Comparison of ENCODE assay signal across 1 cellular context in the genomic region with DNA sequence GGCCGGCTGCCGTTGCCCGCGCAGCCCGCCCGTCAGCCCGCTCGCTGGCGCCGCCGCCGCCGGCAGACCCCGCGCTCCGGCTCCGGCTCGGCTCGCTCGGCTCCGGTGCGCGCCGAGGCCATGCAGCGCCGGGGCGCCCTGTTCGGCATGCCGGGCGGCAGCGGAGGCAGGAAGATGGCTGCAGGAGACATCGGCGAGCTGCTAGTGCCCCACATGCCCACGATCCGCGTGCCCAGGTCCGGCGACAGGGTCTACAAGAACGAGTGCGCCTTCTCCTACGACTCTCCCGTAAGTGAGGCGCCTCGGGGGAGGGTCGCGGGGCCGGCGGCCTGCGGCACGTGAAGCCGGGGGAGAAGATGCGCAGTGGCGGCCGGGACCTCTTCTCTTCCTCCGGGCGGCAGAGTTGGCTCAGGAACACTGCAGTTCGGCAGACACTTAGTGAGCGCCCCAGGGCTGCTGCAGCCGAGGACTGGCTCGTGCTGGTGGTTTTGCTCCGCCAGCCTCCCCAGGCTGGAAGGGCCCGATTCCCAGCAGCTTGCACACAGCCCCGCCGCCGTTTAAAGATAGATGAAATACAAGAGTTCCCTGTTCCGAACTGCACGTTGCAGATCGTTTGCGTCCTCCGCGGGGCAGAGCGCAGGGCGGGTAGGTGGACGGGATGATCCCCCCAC.
A peak's percentile ranks its signal among the peaks of the same experiment; 100 is the strongest.
TF ChIP-seq lines count a peak whose summit lies in the region.

No MANE protein-coding gene starts in this region.

TF ChIP-seq in WTC11, 78 proteins besides CTCF, POLR2A, EP300 and RAD21 (continued from another document and continues in another):
- TF ChIP-seq, protein P1, sequence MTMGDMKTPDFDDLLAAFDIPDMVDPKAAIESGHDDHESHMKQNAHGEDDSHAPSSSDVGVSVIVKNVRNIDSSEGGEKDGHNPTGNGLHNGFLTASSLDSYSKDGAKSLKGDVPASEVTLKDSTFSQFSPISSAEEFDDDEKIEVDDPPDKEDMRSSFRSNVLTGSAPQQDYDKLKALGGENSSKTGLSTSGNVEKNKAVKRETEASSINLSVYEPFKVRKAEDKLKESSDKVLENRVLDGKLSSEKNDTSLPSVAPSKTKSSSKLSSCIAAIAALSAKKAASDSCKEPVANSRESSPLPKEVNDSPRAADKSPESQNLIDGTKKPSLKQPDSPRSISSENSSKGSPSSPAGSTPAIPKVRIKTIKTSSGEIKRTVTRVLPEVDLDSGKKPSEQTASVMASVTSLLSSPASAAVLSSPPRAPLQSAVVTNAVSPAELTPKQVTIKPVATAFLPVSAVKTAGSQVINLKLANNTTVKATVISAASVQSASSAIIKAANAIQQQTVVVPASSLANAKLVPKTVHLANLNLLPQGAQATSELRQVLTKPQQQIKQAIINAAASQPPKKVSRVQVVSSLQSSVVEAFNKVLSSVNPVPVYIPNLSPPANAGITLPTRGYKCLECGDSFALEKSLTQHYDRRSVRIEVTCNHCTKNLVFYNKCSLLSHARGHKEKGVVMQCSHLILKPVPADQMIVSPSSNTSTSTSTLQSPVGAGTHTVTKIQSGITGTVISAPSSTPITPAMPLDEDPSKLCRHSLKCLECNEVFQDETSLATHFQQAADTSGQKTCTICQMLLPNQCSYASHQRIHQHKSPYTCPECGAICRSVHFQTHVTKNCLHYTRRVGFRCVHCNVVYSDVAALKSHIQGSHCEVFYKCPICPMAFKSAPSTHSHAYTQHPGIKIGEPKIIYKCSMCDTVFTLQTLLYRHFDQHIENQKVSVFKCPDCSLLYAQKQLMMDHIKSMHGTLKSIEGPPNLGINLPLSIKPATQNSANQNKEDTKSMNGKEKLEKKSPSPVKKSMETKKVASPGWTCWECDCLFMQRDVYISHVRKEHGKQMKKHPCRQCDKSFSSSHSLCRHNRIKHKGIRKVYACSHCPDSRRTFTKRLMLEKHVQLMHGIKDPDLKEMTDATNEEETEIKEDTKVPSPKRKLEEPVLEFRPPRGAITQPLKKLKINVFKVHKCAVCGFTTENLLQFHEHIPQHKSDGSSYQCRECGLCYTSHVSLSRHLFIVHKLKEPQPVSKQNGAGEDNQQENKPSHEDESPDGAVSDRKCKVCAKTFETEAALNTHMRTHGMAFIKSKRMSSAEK (CRISPR knock-in tag; IDR thresholded peaks at IDR 0.05; ENCODE audit: borderline replicate concordance): no peak
- TF ChIP-seq, protein P2, sequence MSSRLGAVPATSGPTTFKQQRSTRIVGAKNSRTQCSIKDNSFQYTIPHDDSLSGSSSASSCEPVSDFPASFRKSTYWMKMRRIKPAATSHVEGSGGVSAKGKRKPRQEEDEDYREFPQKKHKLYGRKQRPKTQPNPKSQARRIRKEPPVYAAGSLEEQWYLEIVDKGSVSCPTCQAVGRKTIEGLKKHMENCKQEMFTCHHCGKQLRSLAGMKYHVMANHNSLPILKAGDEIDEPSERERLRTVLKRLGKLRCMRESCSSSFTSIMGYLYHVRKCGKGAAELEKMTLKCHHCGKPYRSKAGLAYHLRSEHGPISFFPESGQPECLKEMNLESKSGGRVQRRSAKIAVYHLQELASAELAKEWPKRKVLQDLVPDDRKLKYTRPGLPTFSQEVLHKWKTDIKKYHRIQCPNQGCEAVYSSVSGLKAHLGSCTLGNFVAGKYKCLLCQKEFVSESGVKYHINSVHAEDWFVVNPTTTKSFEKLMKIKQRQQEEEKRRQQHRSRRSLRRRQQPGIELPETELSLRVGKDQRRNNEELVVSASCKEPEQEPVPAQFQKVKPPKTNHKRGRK (CRISPR knock-in tag; IDR thresholded peaks at IDR 0.05; ENCODE audit: borderline replicate concordance): 0 out of 2 replicates have a peak, but pooled peaks have one; percentile 30
- TF ChIP-seq ZNF219 (CRISPR knock-in tag; IDR thresholded peaks at IDR 0.05; ENCODE audit: borderline replicate concordance) (no peak), TP53 (CRISPR knock-in tag; IDR thresholded peaks at IDR 0.05) (no peak), TEAD4 (CRISPR knock-in tag; IDR thresholded peaks at IDR 0.05) (no peak), MYBL2 (CRISPR knock-in tag; IDR thresholded peaks at IDR 0.05) (0 out of 2 replicates have a peak, but pooled peaks have one; percentile 11), RORB (CRISPR knock-in tag; IDR thresholded peaks at IDR 0.05) (no peak), GRHL2 (CRISPR knock-in tag; IDR thresholded peaks at IDR 0.05; ENCODE audit: insufficient replicate concordance, severe bottlenecking) (no peak), ZNF416 (CRISPR knock-in tag; IDR thresholded peaks at IDR 0.05) (no peak), SMAD4 (CRISPR knock-in tag; IDR thresholded peaks at IDR 0.05) (no peak), ZNF317 (CRISPR knock-in tag; IDR thresholded peaks at IDR 0.05; ENCODE audit: borderline replicate concordance, low read depth) (no peak), FOXP1 (CRISPR knock-in tag; IDR thresholded peaks at IDR 0.05; ENCODE audit: borderline replicate concordance) (peak; percentile 71; the same call in 1 of the 2 replicates), CREB1 (CRISPR knock-in tag; IDR thresholded peaks at IDR 0.05) (0 out of 2 replicates have a peak, but pooled peaks have one; percentile 26), CREM (CRISPR knock-in tag; IDR thresholded peaks at IDR 0.05) (no peak), JUN (CRISPR knock-in tag; IDR thresholded peaks at IDR 0.05) (no peak), ZNF671 (CRISPR knock-in tag; IDR thresholded peaks at IDR 0.05) (no peak), MXD4 (CRISPR knock-in tag; IDR thresholded peaks at IDR 0.05; ENCODE audit: borderline replicate concordance) (no peak), HMGA2 (CRISPR knock-in tag; IDR thresholded peaks at IDR 0.05) (no peak), NFYB (CRISPR knock-in tag; conservative IDR thresholded peaks at IDR 0.05; ENCODE audit: low read depth) (no peak; the same call in 1 of the 2 replicates), SMAD3 (CRISPR knock-in tag; IDR thresholded peaks at IDR 0.05; ENCODE audit: borderline replicate concordance) (no peak), NFATC4 (CRISPR knock-in tag; IDR thresholded peaks at IDR 0.05) (no peak), SOX15 (CRISPR knock-in tag; IDR thresholded peaks at IDR 0.05) (no peak), ZBTB21 (CRISPR knock-in tag; IDR thresholded peaks at IDR 0.05; ENCODE audit: borderline replicate concordance) (no peak), GABPB1 (CRISPR knock-in tag; IDR thresholded peaks at IDR 0.05) (no peak; the same call in 1 of the 2 replicates), KAT7 (CRISPR knock-in tag; IDR thresholded peaks at IDR 0.05; ENCODE audit: borderline replicate concordance) (0 out of 2 replicates have a peak, but pooled peaks have one; percentile 59), ZNF138 (CRISPR knock-in tag; conservative IDR thresholded peaks at IDR 0.05) (no peak), ZNF423 (CRISPR knock-in tag; IDR thresholded peaks at IDR 0.05) (no peak), ATF1 (CRISPR knock-in tag; IDR thresholded peaks at IDR 0.05) (no peak), IRF2 (CRISPR knock-in tag; IDR thresholded peaks at IDR 0.05; ENCODE audit: borderline replicate concordance, low read depth) (no peak), ETV6 (CRISPR knock-in tag; IDR thresholded peaks at IDR 0.05) (no peak)
- TF ChIP-seq, protein P3, sequence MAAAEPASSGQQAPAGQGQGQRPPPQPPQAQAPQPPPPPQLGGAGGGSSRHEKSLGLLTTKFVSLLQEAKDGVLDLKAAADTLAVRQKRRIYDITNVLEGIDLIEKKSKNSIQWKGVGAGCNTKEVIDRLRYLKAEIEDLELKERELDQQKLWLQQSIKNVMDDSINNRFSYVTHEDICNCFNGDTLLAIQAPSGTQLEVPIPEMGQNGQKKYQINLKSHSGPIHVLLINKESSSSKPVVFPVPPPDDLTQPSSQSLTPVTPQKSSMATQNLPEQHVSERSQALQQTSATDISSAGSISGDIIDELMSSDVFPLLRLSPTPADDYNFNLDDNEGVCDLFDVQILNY (CRISPR knock-in tag; IDR thresholded peaks at IDR 0.05): no peak
- TF ChIP-seq, protein P4, sequence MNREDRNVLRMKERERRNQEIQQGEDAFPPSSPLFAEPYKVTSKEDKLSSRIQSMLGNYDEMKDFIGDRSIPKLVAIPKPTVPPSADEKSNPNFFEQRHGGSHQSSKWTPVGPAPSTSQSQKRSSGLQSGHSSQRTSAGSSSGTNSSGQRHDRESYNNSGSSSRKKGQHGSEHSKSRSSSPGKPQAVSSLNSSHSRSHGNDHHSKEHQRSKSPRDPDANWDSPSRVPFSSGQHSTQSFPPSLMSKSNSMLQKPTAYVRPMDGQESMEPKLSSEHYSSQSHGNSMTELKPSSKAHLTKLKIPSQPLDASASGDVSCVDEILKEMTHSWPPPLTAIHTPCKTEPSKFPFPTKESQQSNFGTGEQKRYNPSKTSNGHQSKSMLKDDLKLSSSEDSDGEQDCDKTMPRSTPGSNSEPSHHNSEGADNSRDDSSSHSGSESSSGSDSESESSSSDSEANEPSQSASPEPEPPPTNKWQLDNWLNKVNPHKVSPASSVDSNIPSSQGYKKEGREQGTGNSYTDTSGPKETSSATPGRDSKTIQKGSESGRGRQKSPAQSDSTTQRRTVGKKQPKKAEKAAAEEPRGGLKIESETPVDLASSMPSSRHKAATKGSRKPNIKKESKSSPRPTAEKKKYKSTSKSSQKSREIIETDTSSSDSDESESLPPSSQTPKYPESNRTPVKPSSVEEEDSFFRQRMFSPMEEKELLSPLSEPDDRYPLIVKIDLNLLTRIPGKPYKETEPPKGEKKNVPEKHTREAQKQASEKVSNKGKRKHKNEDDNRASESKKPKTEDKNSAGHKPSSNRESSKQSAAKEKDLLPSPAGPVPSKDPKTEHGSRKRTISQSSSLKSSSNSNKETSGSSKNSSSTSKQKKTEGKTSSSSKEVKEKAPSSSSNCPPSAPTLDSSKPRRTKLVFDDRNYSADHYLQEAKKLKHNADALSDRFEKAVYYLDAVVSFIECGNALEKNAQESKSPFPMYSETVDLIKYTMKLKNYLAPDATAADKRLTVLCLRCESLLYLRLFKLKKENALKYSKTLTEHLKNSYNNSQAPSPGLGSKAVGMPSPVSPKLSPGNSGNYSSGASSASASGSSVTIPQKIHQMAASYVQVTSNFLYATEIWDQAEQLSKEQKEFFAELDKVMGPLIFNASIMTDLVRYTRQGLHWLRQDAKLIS (CRISPR knock-in tag; IDR thresholded peaks at IDR 0.05; ENCODE audit: borderline replicate concordance): no peak
- TF ChIP-seq, protein P5, sequence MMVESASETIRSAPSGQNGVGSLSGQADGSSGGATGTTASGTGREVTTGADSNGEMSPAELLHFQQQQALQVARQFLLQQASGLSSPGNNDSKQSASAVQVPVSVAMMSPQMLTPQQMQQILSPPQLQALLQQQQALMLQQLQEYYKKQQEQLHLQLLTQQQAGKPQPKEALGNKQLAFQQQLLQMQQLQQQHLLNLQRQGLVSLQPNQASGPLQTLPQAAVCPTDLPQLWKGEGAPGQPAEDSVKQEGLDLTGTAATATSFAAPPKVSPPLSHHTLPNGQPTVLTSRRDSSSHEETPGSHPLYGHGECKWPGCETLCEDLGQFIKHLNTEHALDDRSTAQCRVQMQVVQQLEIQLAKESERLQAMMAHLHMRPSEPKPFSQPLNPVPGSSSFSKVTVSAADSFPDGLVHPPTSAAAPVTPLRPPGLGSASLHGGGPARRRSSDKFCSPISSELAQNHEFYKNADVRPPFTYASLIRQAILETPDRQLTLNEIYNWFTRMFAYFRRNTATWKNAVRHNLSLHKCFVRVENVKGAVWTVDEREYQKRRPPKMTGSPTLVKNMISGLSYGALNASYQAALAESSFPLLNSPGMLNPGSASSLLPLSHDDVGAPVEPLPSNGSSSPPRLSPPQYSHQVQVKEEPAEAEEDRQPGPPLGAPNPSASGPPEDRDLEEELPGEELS (CRISPR knock-in tag; IDR thresholded peaks at IDR 0.05): no peak; the same call in none of the 2 replicates
- TF ChIP-seq, protein P6, sequence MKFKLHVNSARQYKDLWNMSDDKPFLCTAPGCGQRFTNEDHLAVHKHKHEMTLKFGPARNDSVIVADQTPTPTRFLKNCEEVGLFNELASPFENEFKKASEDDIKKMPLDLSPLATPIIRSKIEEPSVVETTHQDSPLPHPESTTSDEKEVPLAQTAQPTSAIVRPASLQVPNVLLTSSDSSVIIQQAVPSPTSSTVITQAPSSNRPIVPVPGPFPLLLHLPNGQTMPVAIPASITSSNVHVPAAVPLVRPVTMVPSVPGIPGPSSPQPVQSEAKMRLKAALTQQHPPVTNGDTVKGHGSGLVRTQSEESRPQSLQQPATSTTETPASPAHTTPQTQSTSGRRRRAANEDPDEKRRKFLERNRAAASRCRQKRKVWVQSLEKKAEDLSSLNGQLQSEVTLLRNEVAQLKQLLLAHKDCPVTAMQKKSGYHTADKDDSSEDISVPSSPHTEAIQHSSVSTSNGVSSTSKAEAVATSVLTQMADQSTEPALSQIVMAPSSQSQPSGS (CRISPR knock-in tag; IDR thresholded peaks at IDR 0.05; ENCODE audit: borderline replicate concordance, low read depth): no peak
- TF ChIP-seq, protein P7, sequence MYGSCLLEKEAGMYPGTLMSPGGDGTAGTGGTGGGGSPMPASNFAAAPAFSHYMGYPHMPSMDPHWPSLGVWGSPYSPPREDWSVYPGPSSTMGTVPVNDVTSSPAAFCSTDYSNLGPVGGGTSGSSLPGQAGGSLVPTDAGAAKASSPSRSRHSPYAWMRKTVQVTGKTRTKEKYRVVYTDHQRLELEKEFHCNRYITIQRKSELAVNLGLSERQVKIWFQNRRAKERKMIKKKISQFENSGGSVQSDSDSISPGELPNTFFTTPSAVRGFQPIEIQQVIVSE (CRISPR knock-in tag; IDR thresholded peaks at IDR 0.05; ENCODE audit: borderline replicate concordance): no peak
- TF ChIP-seq, protein P8, sequence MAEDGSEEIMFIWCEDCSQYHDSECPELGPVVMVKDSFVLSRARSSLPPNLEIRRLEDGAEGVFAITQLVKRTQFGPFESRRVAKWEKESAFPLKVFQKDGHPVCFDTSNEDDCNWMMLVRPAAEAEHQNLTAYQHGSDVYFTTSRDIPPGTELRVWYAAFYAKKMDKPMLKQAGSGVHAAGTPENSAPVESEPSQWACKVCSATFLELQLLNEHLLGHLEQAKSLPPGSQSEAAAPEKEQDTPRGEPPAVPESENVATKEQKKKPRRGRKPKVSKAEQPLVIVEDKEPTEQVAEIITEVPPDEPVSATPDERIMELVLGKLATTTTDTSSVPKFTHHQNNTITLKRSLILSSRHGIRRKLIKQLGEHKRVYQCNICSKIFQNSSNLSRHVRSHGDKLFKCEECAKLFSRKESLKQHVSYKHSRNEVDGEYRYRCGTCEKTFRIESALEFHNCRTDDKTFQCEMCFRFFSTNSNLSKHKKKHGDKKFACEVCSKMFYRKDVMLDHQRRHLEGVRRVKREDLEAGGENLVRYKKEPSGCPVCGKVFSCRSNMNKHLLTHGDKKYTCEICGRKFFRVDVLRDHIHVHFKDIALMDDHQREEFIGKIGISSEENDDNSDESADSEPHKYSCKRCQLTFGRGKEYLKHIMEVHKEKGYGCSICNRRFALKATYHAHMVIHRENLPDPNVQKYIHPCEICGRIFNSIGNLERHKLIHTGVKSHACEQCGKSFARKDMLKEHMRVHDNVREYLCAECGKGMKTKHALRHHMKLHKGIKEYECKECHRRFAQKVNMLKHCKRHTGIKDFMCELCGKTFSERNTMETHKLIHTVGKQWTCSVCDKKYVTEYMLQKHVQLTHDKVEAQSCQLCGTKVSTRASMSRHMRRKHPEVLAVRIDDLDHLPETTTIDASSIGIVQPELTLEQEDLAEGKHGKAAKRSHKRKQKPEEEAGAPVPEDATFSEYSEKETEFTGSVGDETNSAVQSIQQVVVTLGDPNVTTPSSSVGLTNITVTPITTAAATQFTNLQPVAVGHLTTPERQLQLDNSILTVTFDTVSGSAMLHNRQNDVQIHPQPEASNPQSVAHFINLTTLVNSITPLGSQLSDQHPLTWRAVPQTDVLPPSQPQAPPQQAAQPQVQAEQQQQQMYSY (CRISPR knock-in tag; IDR thresholded peaks at IDR 0.05): no peak
- TF ChIP-seq, protein P9, sequence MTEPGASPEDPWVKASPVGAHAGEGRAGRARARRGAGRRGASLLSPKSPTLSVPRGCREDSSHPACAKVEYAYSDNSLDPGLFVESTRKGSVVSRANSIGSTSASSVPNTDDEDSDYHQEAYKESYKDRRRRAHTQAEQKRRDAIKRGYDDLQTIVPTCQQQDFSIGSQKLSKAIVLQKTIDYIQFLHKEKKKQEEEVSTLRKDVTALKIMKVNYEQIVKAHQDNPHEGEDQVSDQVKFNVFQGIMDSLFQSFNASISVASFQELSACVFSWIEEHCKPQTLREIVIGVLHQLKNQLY (CRISPR knock-in tag; IDR thresholded peaks at IDR 0.05): no peak
